ENCODE assay signal across 18 cellular contexts in genomic region chr1:22093513-22093912, GRCh38. TPM values are rescaled to one million over a fixed set of nuclear protein-coding genes. Genes with fewer than 3 reads are reported as not detected.
DNase-seq lines count a peak whose midpoint lies in the region; ATAC-seq and TF ChIP-seq lines count a peak whose summit lies in the region.
"Had no signal": no experiment of that assay in that cellular context is flagged by ENCODE, and none has a peak within 500 bp of the region (broad histone marks: within the 10 kb centered on the region; RNA-seq: fewer than 3 reads in every experiment).

No MANE protein-coding gene starts in this region.

- intact Hi-C loops in dorsolateral prefrontal cortex (cut with DNase I) = no loop called here

- no peak overlapping the region for H3K4me3 ChIP-seq in OCI-LY3 (ENCODE audit: low read length)
- H3K4me3 ChIP-seq in effector memory CD4-positive, alpha-beta T cell (ENCODE audit: insufficient read depth, low read depth, low read length, poor library complexity, severe bottlenecking) = no peak overlapping the region
- no peak overlapping the region for H3K4me3 ChIP-seq in dorsolateral prefrontal cortex

- no peak overlapping the region for H3K27ac ChIP-seq in OCI-LY3 (ENCODE audit: low read length)
- H3K27ac ChIP-seq in effector memory CD4-positive, alpha-beta T cell (ENCODE audit: insufficient read depth, low read length, poor library complexity, severe bottlenecking) = peak overlapping the region; percentile 25
- no peak overlapping the region for H3K27ac ChIP-seq in dorsolateral prefrontal cortex

- H3K4me1 Mint-ChIP-seq in activated T-cell treated with anti-CD3 and anti-CD28 coated beads, Interleukin-2, amount 50 U/mL, for 24 hours (ENCODE audit: low read depth) = peaks cover 77% of the 10 kb centered on the region
- peaks cover 63 to 65% of the 10 kb centered on the region in 2 donors for H3K4me1 Mint-ChIP-seq in natural killer cell treated with Interleukin-12 subunit alpha and Interleukin-12 subunit beta and Interleukin-15 and Interleukin-18, amount 100 ng/mL, for 72 hours (ENCODE audit: low read depth in 2 of 2)

- no peak overlapping the region for H3K9ac ChIP-seq in OCI-LY3 (ENCODE audit: low read length)

- H3K27me3 ChIP-seq in OCI-LY3 (ENCODE audit: low read depth, low read length) (no peaks in the 10 kb centered on the region), dorsolateral prefrontal cortex (no peaks in the 10 kb centered on the region)
- H3K27me3 ChIP-seq in effector memory CD4-positive, alpha-beta T cell (replicated peaks; ENCODE audit: control insufficient read depth, insufficient read depth, low read length, poor library complexity, severe bottlenecking) = no peaks in the 10 kb centered on the region

- H3K4me1 ChIP-seq in OCI-LY3 (ENCODE audit: low read length) = peaks cover 45% of the 10 kb centered on the region
- peaks cover 24% of the 10 kb centered on the region for H3K4me1 ChIP-seq in effector memory CD4-positive, alpha-beta T cell (ENCODE audit: control insufficient read depth, insufficient read depth, low read length, poor library complexity, severe bottlenecking)

- H2AFZ ChIP-seq in OCI-LY3 (ENCODE audit: low read depth, low read length) = no peak overlapping the region

- no peaks in the 10 kb centered on the region for H3K9me3 Mint-ChIP-seq in activated T-cell treated with anti-CD3 and anti-CD28 coated beads, Interleukin-2, amount 50 U/mL, for 24 hours
- H3K9me3 Mint-ChIP-seq in natural killer cell treated with Interleukin-12 subunit alpha and Interleukin-12 subunit beta and Interleukin-15 and Interleukin-18, amount 100 ng/mL, for 72 hours = no peaks in the 10 kb centered on the region
- H3K9me3 Mint-ChIP-seq: CD14-positive monocyte, HFFc6 had no signal

- peaks cover 61% of the 10 kb centered on the region for H4K20me1 ChIP-seq in OCI-LY3 (ENCODE audit: insufficient read depth, low read length)

- peak overlapping the region; percentile 28 for H3K27ac Mint-ChIP-seq in activated T-cell treated with anti-CD3 and anti-CD28 coated beads, Interleukin-2, amount 50 U/mL, for 24 hours
- peak overlapping the region; percentile 6 to 62 for H3K27ac Mint-ChIP-seq in natural killer cell treated with Interleukin-12 subunit alpha and Interleukin-12 subunit beta and Interleukin-15 and Interleukin-18, amount 100 ng/mL, for 72 hours
- H3K27ac Mint-ChIP-seq: HFFc6 had no signal

- H3K4me2 ChIP-seq in OCI-LY3 (ENCODE audit: low read length) = peak overlapping the region; percentile 52; the same call in 1 of the 2 replicates

- H3K4me3 Mint-ChIP-seq in activated T-cell treated with anti-CD3 and anti-CD28 coated beads, Interleukin-2, amount 50 U/mL, for 24 hours = no peak overlapping the region
- H3K4me3 Mint-ChIP-seq in natural killer cell treated with Interleukin-12 subunit alpha and Interleukin-12 subunit beta and Interleukin-15 and Interleukin-18, amount 100 ng/mL, for 72 hours = peak overlapping the region; percentile 46
- H3K4me3 Mint-ChIP-seq: CD14-positive monocyte, HFFc6 had no signal

- DNase-seq in activated T-cell treated with anti-CD3 and anti-CD28 coated beads, Interleukin-2, amount 50 U/mL, for 24 hours = no peak
- no peak for DNase-seq in activated T-cell treated with anti-CD3 and anti-CD28 coated beads, Interleukin-2, amount 50 U/mL, for 1 hour
- no peak for DNase-seq in effector memory CD4-positive, alpha-beta T cell
- no peak for DNase-seq in natural killer cell treated with Interleukin-12 subunit alpha and Interleukin-12 subunit beta and Interleukin-15 and Interleukin-18, amount 100 ng/mL, for 72 hours (ENCODE audit: low spot score)
- DNase-seq in NCI-H774 (lab: John Stamatoyannopoulos, UW) (no peak), dorsolateral prefrontal cortex (no peak)
- DNase-seq: DMS79 treated with DMSO at 0.1 percent for 48 hours, GDM1, HFFc6, Karpas-422, MM.1S, NCI-H1930, NCI-H2171, SIG-M5 had no signal

- H3K36me3 ChIP-seq in OCI-LY3 (replicated peaks; ENCODE audit: low read depth, low read length) = peaks cover 34% of the 10 kb centered on the region
- peaks cover 32% of the 10 kb centered on the region for H3K36me3 ChIP-seq in effector memory CD4-positive, alpha-beta T cell (ENCODE audit: control insufficient read depth, insufficient read depth, low read length)

- ATAC-seq in natural killer cell treated with Interleukin-12 subunit alpha and Interleukin-12 subunit beta and Interleukin-15 and Interleukin-18, amount 100 ng/mL, for 72 hours = no peak
- ATAC-seq in HG02588 (IDR thresholded peaks at IDR 0.05; ENCODE audit: unreplicated experiment) = no peak
- ATAC-seq: HepG2 had no signal

- no peaks in the 10 kb centered on the region for H3K27me3 Mint-ChIP-seq in activated T-cell treated with anti-CD3 and anti-CD28 coated beads, Interleukin-2, amount 50 U/mL, for 24 hours
- H3K27me3 Mint-ChIP-seq in natural killer cell treated with Interleukin-12 subunit alpha and Interleukin-12 subunit beta and Interleukin-15 and Interleukin-18, amount 100 ng/mL, for 72 hours = no peaks in the 10 kb centered on the region

- TF ChIP-seq CTCF in OCI-LY3 (IDR thresholded peaks at IDR 0.05; ENCODE audit: low read depth, low read length) (no peak), dorsolateral prefrontal cortex (IDR thresholded peaks at IDR 0.05 in 54 of 56, conservative IDR thresholded peaks at IDR 0.05 in 2 of 56; ENCODE audit: low read depth in 1 of 56, partially characterized antibody in 56 of 56) (no peak)

- peaks cover 93% of the 10 kb centered on the region for H3K36me3 Mint-ChIP-seq in activated T-cell treated with anti-CD3 and anti-CD28 coated beads, Interleukin-2, amount 50 U/mL, for 24 hours (ENCODE audit: low read depth)
- peaks cover 34% of the 10 kb centered on the region for H3K36me3 Mint-ChIP-seq in natural killer cell treated with Interleukin-12 subunit alpha and Interleukin-12 subunit beta and Interleukin-15 and Interleukin-18, amount 100 ng/mL, for 72 hours

- H3K79me2 ChIP-seq in OCI-LY3 (ENCODE audit: low read length) = peaks cover 39% of the 10 kb centered on the region

- H3K9me3 ChIP-seq in OCI-LY3 (ENCODE audit: insufficient read depth, low read length) = no peaks in the 10 kb centered on the region
- H3K9me3 ChIP-seq in effector memory CD4-positive, alpha-beta T cell (ENCODE audit: control insufficient read depth, low read length) = no peaks in the 10 kb centered on the region

RNA-seq across cellular contexts. Expression of gene CDC42, which starts 41.0 kb away (rescaled TPM):
- 100 to 1,000 TPM; 191 to 394 TPM for total RNA-seq in natural killer cell treated with Interleukin-12 subunit alpha and Interleukin-12 subunit beta and Interleukin-15 and Interleukin-18, amount 100 ng/mL, for 72 hours
- 100 to 1,000 TPM in 116 of 120 experiments, 10 to 100 TPM in 4; 71.6 to 204 (median 149) TPM for total RNA-seq in dorsolateral prefrontal cortex

RNA-seq across cellular contexts. Expression of gene WNT4, which starts 49.4 kb away (rescaled TPM):
- not detected for total RNA-seq in natural killer cell treated with Interleukin-12 subunit alpha and Interleukin-12 subunit beta and Interleukin-15 and Interleukin-18, amount 100 ng/mL, for 72 hours
- 1 to 10 TPM in 98 of 120 experiments, under 1 TPM in 22; 0.50 to 4.2 (median 1.5) TPM for total RNA-seq in dorsolateral prefrontal cortex
- total RNA-seq: HepG2, HFFc6 had no signal
